In genomic region chr9:131420913-131421312, GRCh38 we compare ENCODE assay signal across 11 cellular contexts. TPM values are rescaled to one million over a fixed set of nuclear protein-coding genes. Genes with fewer than 3 reads are reported as not detected.
DNase-seq lines count a peak whose midpoint lies in the region; ATAC-seq and TF ChIP-seq lines count a peak whose summit lies in the region.
"Had no signal": no experiment of that assay in that cellular context is flagged by ENCODE, and none has a peak within 500 bp of the region (broad histone marks: within the 10 kb centered on the region; RNA-seq: fewer than 3 reads in every experiment).

No MANE protein-coding gene starts in this region.

- H3K4me1 ChIP-seq in RWPE2 (ENCODE audit: insufficient read depth, poor library complexity, severe bottlenecking) (peaks cover 50% of the 10 kb centered on the region), fibroblast of lung (ENCODE audit: control insufficient read depth, extremely low read depth, insufficient read depth, low read length) (peaks cover 52% of the 10 kb centered on the region)

- 0 out of 3 replicates have a peak, but pooled peaks have one; percentile 24 for ATAC-seq in RWPE2 (ENCODE audit: low read depth)
- ATAC-seq in HG03571 (IDR thresholded peaks at IDR 0.05; ENCODE audit: unreplicated experiment), result no peak

- H3K36me3 ChIP-seq in RWPE2 (ENCODE audit: low read depth) (peaks cover 30% of the 10 kb centered on the region), fibroblast of lung (ENCODE audit: control insufficient read depth, insufficient read depth, low read length) (no peaks in the 10 kb centered on the region)

- TF ChIP-seq CTCF in RWPE2 (IDR thresholded peaks at IDR 0.05; ENCODE audit: poor library complexity, severe bottlenecking) (peak; percentile 10), fibroblast of lung (conservative IDR thresholded peaks at IDR 0.05 in 1 of 2, IDR thresholded peaks at IDR 0.05 in 1 of 2; ENCODE audit: low read depth in 1 of 2, low read length in 2 of 2) (peak in 1 of 2 donors; percentile 49), GM10266 (IDR thresholded peaks at IDR 0.05; ENCODE audit: control insufficient read depth, insufficient read depth, low read depth, missing control alignments) (no peak)

- no peak overlapping the region for H3K4me3 ChIP-seq in RWPE2 (ENCODE audit: severe bottlenecking)
- no peak overlapping the region for H3K4me3 ChIP-seq in fibroblast of lung (replicated peaks in 1 of 4; ENCODE audit: control extremely low read depth in 1 of 4, insufficient read depth in 1 of 4, low read depth in 3 of 4, low read length in 4 of 4)

- H3K27ac ChIP-seq in RWPE2 (ENCODE audit: poor library complexity, severe bottlenecking) (peak overlapping the region; percentile 78), fibroblast of lung (ENCODE audit: insufficient read depth, low read length) (no peak overlapping the region)

- H3K9me3 ChIP-seq in RWPE2 (ENCODE audit: severe bottlenecking) (no peaks in the 10 kb centered on the region), fibroblast of lung (ENCODE audit: control insufficient read depth, insufficient read depth, low read depth, low read length) (no peaks in the 10 kb centered on the region)

- peak overlapping the region; percentile 2 for H3K4me2 ChIP-seq in fibroblast of lung (ENCODE audit: extremely low read depth, insufficient read depth, low read length)

- no peak overlapping the region for H3K9ac ChIP-seq in fibroblast of lung (ENCODE audit: insufficient read depth, low read length)

- peaks cover 97% of the 10 kb centered on the region for H3K79me2 ChIP-seq in fibroblast of lung (ENCODE audit: control insufficient read depth, insufficient read depth, low read length)

- H3K27me3 ChIP-seq in RWPE2 (ENCODE audit: insufficient read depth, poor library complexity, severe bottlenecking), result no peaks in the 10 kb centered on the region
- no peaks in the 10 kb centered on the region for H3K27me3 ChIP-seq in fibroblast of lung (ENCODE audit: control insufficient read depth, insufficient read depth, low read length)

- DNase-seq in GM03348 (ENCODE audit: low spot score), result peak; percentile 42
- no peak for DNase-seq in RWPE2 (ENCODE audit: low spot score)
- peak; percentile 40 to 63 for DNase-seq in fibroblast of lung (ENCODE audit: low read depth in 2 of 2)
- peak; percentile 55 for DNase-seq in pons (ENCODE audit: low spot score)
- DNase-seq in NK-92 treated with Interleukin-12 subunit alpha and Interleukin-12 subunit beta, amount 100 ng/mL, for 24 hours (lab: John Stamatoyannopoulos, UW), result no peak
- DNase-seq in GM10266 (ENCODE audit: extremely low spot score), result no peak
- no peak for DNase-seq in stimulated activated CD4-positive, alpha-beta T cell treated with anti-CD3 and anti-CD28 coated beads, Interleukin-1b, Interleukin-23, amount 100 ng/mL, for 48 hours
- DNase-seq: activated T-cell treated with anti-CD3 and anti-CD28 coated beads, Interleukin-2, amount 50 U/mL, for 48 hours; naive B cell; NCI-H1930 had no signal

- no peak overlapping the region for H2AFZ ChIP-seq in fibroblast of lung (ENCODE audit: low read length)

- peaks cover 7% of the 10 kb centered on the region for H4K20me1 ChIP-seq in fibroblast of lung (ENCODE audit: control insufficient read depth, extremely low read depth, insufficient read depth, low read length)

RNA-seq across cellular contexts. Expression of gene PRRC2B, which starts 27.0 kb away (rescaled TPM):
- 51.4 and 66.4 TPM in 2 replicates for total RNA-seq in fibroblast of lung
- 29.7 and 29.9 TPM in 2 replicates for polyA plus RNA-seq in fibroblast of lung
- 47.1 and 74.6 TPM in 2 replicates for polyA plus RNA-seq in fibroblast of lung (2012)
- 120 and 241 TPM in 2 replicates for polyA minus RNA-seq in fibroblast of lung (ENCODE audit: low replicate concordance)

Comparison
In these comparisons a context has a peak if more than half of its experiments do, and no peak if none do; other contexts are left out.
1. DNase-seq: peak in GM03348 (single experiment), fibroblast of lung (2 of 2) and pons (single experiment); none in RWPE2 (single experiment), NK-92 treated with Interleukin-12 subunit alpha and Interleukin-12 subunit beta, amount 100 ng/mL, for 24 hours (single experiment), GM10266 (single experiment) and stimulated activated CD4-positive, alpha-beta T cell treated with anti-CD3 and anti-CD28 coated beads, Interleukin-1b, Interleukin-23, amount 100 ng/mL, for 48 hours (single experiment).